Comparison of ENCODE assay signal across 1 cellular context in the genomic region with DNA sequence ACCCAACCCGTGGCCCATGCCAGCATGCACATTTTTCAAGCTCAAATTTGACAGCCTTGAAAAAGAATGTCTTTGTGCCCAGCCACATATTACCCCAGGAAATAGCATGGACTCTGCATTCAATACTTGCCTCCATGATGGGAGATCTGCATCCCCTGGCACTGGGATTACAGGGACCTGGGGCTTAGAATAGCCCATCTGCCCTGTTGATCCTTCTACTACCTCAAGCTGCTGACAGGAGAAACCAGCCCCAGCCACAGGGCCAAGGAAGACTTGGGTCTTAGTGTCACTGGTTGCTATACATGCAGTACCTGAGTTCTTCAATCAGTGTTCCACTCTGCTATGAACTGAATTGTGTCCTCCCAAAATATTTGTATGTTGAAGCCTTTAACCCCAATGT.
TF ChIP-seq lines count a peak whose summit lies in the region.

No MANE protein-coding gene starts in this region.

TF ChIP-seq in IMR-90, 13 proteins besides CTCF, POLR2A, EP300 and RAD21:
- no peak for TF ChIP-seq MAZ (IDR thresholded peaks at IDR 0.05; ENCODE audit: borderline replicate concordance, low read depth, low read length)
- no peak for TF ChIP-seq MXI1 (IDR thresholded peaks at IDR 0.05; ENCODE audit: borderline replicate concordance, low read depth, low read length)
- TF ChIP-seq CEBPB (IDR thresholded peaks at IDR 0.05; ENCODE audit: low read depth, low read length), result no peak
- TF ChIP-seq, protein P1, sequence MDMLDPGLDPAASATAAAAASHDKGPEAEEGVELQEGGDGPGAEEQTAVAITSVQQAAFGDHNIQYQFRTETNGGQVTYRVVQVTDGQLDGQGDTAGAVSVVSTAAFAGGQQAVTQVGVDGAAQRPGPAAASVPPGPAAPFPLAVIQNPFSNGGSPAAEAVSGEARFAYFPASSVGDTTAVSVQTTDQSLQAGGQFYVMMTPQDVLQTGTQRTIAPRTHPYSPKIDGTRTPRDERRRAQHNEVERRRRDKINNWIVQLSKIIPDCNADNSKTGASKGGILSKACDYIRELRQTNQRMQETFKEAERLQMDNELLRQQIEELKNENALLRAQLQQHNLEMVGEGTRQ (IDR thresholded peaks at IDR 0.05; ENCODE audit: low read depth, low read length), result no peak
- TF ChIP-seq CHD1 (IDR thresholded peaks at IDR 0.05; ENCODE audit: low read depth, low read length), result no peak
- no peak for TF ChIP-seq BHLHE40 (IDR thresholded peaks at IDR 0.05; ENCODE audit: low read depth, low read length)
- no peak for TF ChIP-seq SMC3 (IDR thresholded peaks at IDR 0.05; ENCODE audit: low read depth, low read length)
- TF ChIP-seq RCOR1 (IDR thresholded peaks at IDR 0.05; ENCODE audit: insufficient replicate concordance, low read length), result no peak
- TF ChIP-seq NFE2L2 (IDR thresholded peaks at IDR 0.05; ENCODE audit: low read depth, low read length), result no peak
- no peak for TF ChIP-seq FOS (IDR thresholded peaks at IDR 0.05; ENCODE audit: low read depth, low read length)
- no peak for TF ChIP-seq RFX5 (IDR thresholded peaks at IDR 0.05; ENCODE audit: low read depth, low read length)
- TF ChIP-seq MAFK (IDR thresholded peaks at IDR 0.05; ENCODE audit: low read depth, low read length), result no peak
- TF ChIP-seq, protein P2, sequence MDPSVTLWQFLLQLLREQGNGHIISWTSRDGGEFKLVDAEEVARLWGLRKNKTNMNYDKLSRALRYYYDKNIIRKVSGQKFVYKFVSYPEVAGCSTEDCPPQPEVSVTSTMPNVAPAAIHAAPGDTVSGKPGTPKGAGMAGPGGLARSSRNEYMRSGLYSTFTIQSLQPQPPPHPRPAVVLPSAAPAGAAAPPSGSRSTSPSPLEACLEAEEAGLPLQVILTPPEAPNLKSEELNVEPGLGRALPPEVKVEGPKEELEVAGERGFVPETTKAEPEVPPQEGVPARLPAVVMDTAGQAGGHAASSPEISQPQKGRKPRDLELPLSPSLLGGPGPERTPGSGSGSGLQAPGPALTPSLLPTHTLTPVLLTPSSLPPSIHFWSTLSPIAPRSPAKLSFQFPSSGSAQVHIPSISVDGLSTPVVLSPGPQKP (IDR thresholded peaks at IDR 0.05; ENCODE audit: borderline replicate concordance, low read depth, low read length), result no peak
